In the genomic region with DNA sequence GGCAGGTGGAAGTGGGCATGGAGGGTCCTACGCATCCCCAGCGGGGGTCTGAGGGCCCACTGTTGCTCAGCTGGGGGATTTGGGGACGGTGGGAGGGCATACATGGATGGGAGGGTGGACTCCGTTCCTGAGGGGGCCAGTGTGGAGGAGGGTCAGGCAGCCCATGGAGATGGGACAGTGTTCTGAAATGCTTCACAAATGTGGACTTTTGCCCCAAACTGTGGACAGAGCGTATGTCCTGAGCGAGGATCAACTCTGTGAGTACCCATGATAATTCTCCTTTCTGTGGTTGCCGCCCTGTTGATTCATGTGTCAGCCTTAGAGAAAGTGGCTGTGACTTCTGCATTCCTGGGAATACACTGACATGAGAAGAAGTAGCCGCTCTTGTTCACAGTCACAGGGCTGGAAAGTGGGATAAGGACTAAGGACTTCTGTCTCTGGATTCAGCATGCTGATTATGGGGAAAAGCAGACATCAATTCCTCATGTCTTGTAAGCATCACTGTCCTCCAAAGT, we compare ENCODE assay signal across 9 cellular contexts. TPM values are rescaled to one million over a fixed set of nuclear protein-coding genes. Genes with fewer than 3 reads are reported as not detected.
A peak's percentile ranks its signal among the peaks of the same experiment; 100 is the strongest.
DNase-seq lines count a peak whose midpoint lies in the region; ATAC-seq, FAIRE-seq and TF ChIP-seq lines count a peak whose summit lies in the region.
"Had no signal": no experiment of that assay in that cellular context is flagged by ENCODE, and none has a peak within 500 bp of the region (broad histone marks: within the 10 kb centered on the region; RNA-seq: fewer than 3 reads in every experiment).

No MANE protein-coding gene starts in this region.

- no peaks in the 10 kb centered on the region for H3K27me3 ChIP-seq in mucosa of rectum (ENCODE audit: control insufficient read depth in 2 of 2, insufficient read depth in 2 of 2, low read length in 2 of 2)

- H3K9ac ChIP-seq in mucosa of rectum (ENCODE audit: low read depth in 1 of 2, low read length in 2 of 2), result peak overlapping the region; percentile 13 to 43

- CTCF ChIA-PET in MCF 10A (lab: Yijun Ruan, JAX), result interaction anchor here (0.7 kb wide), 1 partner anchor 24 kb away, joined by 3 read pairs; no protein-coding TSS in a partner anchor

- peaks cover 22% of the 10 kb centered on the region for H3K36me3 Mint-ChIP-seq in stimulated activated naive CD8-positive, alpha-beta T cell treated with anti-CD3 and anti-CD28 coated beads, Interleukin-15, Interleukin-2, amounts not matched to agents 100 ng/mL and 50 ng/mL, for 24 hours (ENCODE audit: low read depth)
- peaks cover 13% of the 10 kb centered on the region for H3K36me3 Mint-ChIP-seq in MCF 10A (ENCODE audit: insufficient read depth, unreplicated experiment)

- peak overlapping the region; percentile 17 to 22 for H3K4me3 ChIP-seq in mucosa of rectum (ENCODE audit: low read length in 2 of 2)

- no peak for FAIRE-seq in frontal cortex (lab: Jason Lieb, UNC)

- H3K4me1 ChIP-seq in mucosa of rectum (ENCODE audit: control insufficient read depth in 2 of 2, insufficient read depth in 2 of 2, low read length in 2 of 2), result peaks cover 19 to 24% of the 10 kb centered on the region in 2 donors

- H3K27ac Mint-ChIP-seq in stimulated activated naive CD8-positive, alpha-beta T cell treated with anti-CD3 and anti-CD28 coated beads, Interleukin-15, Interleukin-2, amounts not matched to agents 100 ng/mL and 50 ng/mL, for 24 hours, result peak overlapping the region; percentile 82
- H3K27ac Mint-ChIP-seq in MCF 10A (ENCODE audit: low read depth, unreplicated experiment), result peak overlapping the region; percentile 99

- H3K9me3 Mint-ChIP-seq in stimulated activated naive CD8-positive, alpha-beta T cell treated with anti-CD3 and anti-CD28 coated beads, Interleukin-15, Interleukin-2, amounts not matched to agents 100 ng/mL and 50 ng/mL, for 24 hours, result no peaks in the 10 kb centered on the region
- no peaks in the 10 kb centered on the region for H3K9me3 Mint-ChIP-seq in MCF 10A (ENCODE audit: unreplicated experiment)

- no peaks in the 10 kb centered on the region for H3K27me3 Mint-ChIP-seq in stimulated activated naive CD8-positive, alpha-beta T cell treated with anti-CD3 and anti-CD28 coated beads, Interleukin-15, Interleukin-2, amounts not matched to agents 100 ng/mL and 50 ng/mL, for 24 hours
- no peaks in the 10 kb centered on the region for H3K27me3 Mint-ChIP-seq in MCF 10A (ENCODE audit: insufficient read depth, unreplicated experiment)

- TF ChIP-seq CTCF in MCF 10A (IDR thresholded peaks at IDR 0.05; ENCODE audit: unreplicated experiment), result no peak

- peak overlapping the region; percentile 52 to 69 for H3K27ac ChIP-seq in mucosa of rectum (ENCODE audit: low read depth in 2 of 2, low read length in 2 of 2)

- BruUV-seq in MCF 10A (replicated peaks; lab: Mats Ljungman, UMichigan), result TSS peak; percentile 69

- POLR2A ChIA-PET in MCF 10A (lab: Yijun Ruan, JAX), result interaction anchor here (0.6 to 2.6 kb wide), 14 partner anchors 8 to 140 kb away, joined by 3 to 13 read pairs (median 4); a partner anchor contains a TSS

- peaks cover 54% of the 10 kb centered on the region for H3K4me1 Mint-ChIP-seq in stimulated activated naive CD8-positive, alpha-beta T cell treated with anti-CD3 and anti-CD28 coated beads, Interleukin-15, Interleukin-2, amounts not matched to agents 100 ng/mL and 50 ng/mL, for 24 hours (ENCODE audit: low read depth)
- H3K4me1 Mint-ChIP-seq in MCF 10A (ENCODE audit: insufficient read depth, unreplicated experiment), result peaks cover 37% of the 10 kb centered on the region

- H3K36me3 ChIP-seq in mucosa of rectum (ENCODE audit: control insufficient read depth in 2 of 2, insufficient read depth in 2 of 2, low read length in 2 of 2), result peaks cover 0 to 9% of the 10 kb centered on the region in 2 donors

- H3K4me3 Mint-ChIP-seq in stimulated activated naive CD8-positive, alpha-beta T cell treated with anti-CD3 and anti-CD28 coated beads, Interleukin-15, Interleukin-2, amounts not matched to agents 100 ng/mL and 50 ng/mL, for 24 hours, result peak overlapping the region; percentile 51
- peak overlapping the region; percentile 82 for H3K4me3 Mint-ChIP-seq in MCF 10A (ENCODE audit: unreplicated experiment)

- no peak for DNase-seq in stimulated activated naive CD8-positive, alpha-beta T cell treated with anti-CD3 and anti-CD28 coated beads, Interleukin-15, Interleukin-2, amounts not matched to agents 100 U/mL and 50 U/mL, for 24 hours
- DNase-seq in MCF 10A (ENCODE audit: unreplicated experiment), result no peak
- DNase-seq in mucosa of gallbladder (ENCODE audit: low spot score), result no peak
- no peak for DNase-seq in frontal cortex (ENCODE audit: low spot score in 2 of 2)
- DNase-seq in NCI-H69 (lab: John Stamatoyannopoulos, UW), result no peak
- DNase-seq: activated CD4-positive, CD25-positive, alpha-beta regulatory T cell had no signal

- ATAC-seq in stimulated activated naive CD8-positive, alpha-beta T cell treated with anti-CD3 and anti-CD28 coated beads, Interleukin-15, Interleukin-2, amounts not matched to agents 100 U/mL and 50 U/mL, for 24 hours, result no peak
- ATAC-seq in GM18870 (IDR thresholded peaks at IDR 0.05; ENCODE audit: unreplicated experiment), result no peak

- intact Hi-C loops in MCF 10A (cut with micrococcal nuclease), result no loop called here

- H3K9me3 ChIP-seq in mucosa of rectum (ENCODE audit: control insufficient read depth in 2 of 2, low read length in 2 of 2), result no peaks in the 10 kb centered on the region

RNA-seq across cellular contexts. Expression of a gene that starts 33.4 kb away (rescaled TPM):
- total RNA-seq in MCF 10A (2022) (19.9 and 26.1 TPM in 2 replicates), mucosa of gallbladder (59.0 TPM), frontal cortex (2.0 TPM)
